ENCODE assay signal across 9 cellular contexts in the genomic region with DNA sequence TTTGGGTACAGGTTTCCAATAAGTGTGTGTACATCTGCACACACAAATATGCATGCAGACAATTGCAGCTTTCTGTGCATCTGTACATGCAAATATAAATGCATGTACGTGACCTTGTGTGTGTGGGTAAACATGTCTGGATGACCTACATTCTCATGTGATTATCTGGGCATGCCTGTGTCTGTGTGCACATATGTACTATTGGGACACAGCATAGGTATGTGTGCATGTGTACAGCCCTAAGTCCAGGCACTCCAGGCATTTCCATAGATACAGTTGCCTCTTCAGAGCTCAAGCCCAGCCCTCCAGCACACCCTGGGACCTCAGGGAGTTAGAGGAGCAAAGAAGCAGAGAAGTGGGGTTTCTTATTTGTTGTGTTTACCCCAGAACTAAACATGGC. TPM values are rescaled to one million over a fixed set of nuclear protein-coding genes. Genes with fewer than 3 reads are reported as not detected.
"Had no signal": no experiment of that assay in that cellular context is flagged by ENCODE, and none has a peak within 500 bp of the region (broad histone marks: within the 10 kb centered on the region; RNA-seq: fewer than 3 reads in every experiment).

No MANE protein-coding gene starts in this region.

- H3K4me3 ChIP-seq: GM12878 had no signal

- FAIRE-seq: G401.6, GM12878, GM12891, GM12892, GM18507, GM19239 had no signal

- DNase-seq: GDM1, GF-D8 had no signal

- ATAC-seq: GM12878 had no signal

RNA-seq across cellular contexts. Expression of a gene that starts 7.1 kb away (rescaled TPM):
- total RNA-seq: G401 had no signal
- polyA plus RNA-seq: GM12878 had no signal

RNA-seq across cellular contexts. Expression of a gene that starts 18.1 kb away (rescaled TPM):
- total RNA-seq: G401, GM12878 had no signal
- polyA plus RNA-seq: GM12878 had no signal
